ENCODE assay signal across 8 cellular contexts in genomic region chr11:30917859-30918478, GRCh38.
DNase-seq lines count a peak whose midpoint lies in the region; ATAC-seq and TF ChIP-seq lines count a peak whose summit lies in the region.

No MANE protein-coding gene starts in this region.

- peak; percentile 40 for TF ChIP-seq CTCF in CD4-positive, alpha-beta T cell (IDR thresholded peaks at IDR 0.05)
- TF ChIP-seq CTCF in liver (IDR thresholded peaks at IDR 0.05; ENCODE audit: low read depth, low read length, missing input control) = peak; percentile 71

- H3K27ac Mint-ChIP-seq in CD4-positive, alpha-beta T cell = no peak overlapping the region

- no peaks in the 10 kb centered on the region for H3K36me3 Mint-ChIP-seq in CD4-positive, alpha-beta T cell (ENCODE audit: low read depth)

- H3K4me1 ChIP-seq in liver (ENCODE audit: control insufficient read depth in 4 of 4, insufficient read depth in 4 of 4, low read length in 3 of 4) = no peaks in the 10 kb centered on the region

- H3K9ac ChIP-seq in liver (ENCODE audit: low read depth in 1 of 2, low read length in 2 of 2) = no peak overlapping the region

- no peaks in the 10 kb centered on the region for H3K27me3 ChIP-seq in CD4-positive, alpha-beta T cell (ENCODE audit: control insufficient read depth, insufficient read depth, low read length)
- H3K27me3 ChIP-seq in liver (ENCODE audit: control insufficient read depth in 4 of 4, insufficient read depth in 4 of 4, low read length in 3 of 4) = no peaks in the 10 kb centered on the region

- ATAC-seq in CD4-positive, alpha-beta T cell (ENCODE audit: poor library complexity) = no peak
- ATAC-seq in GM18870 (IDR thresholded peaks at IDR 0.05; ENCODE audit: unreplicated experiment) (peak; percentile 62), HG03378 (IDR thresholded peaks at IDR 0.05; ENCODE audit: unreplicated experiment) (peak; percentile 71)

- H3K9me3 Mint-ChIP-seq in CD4-positive, alpha-beta T cell = no peaks in the 10 kb centered on the region

- H3K27ac ChIP-seq in CD4-positive, alpha-beta T cell (ENCODE audit: low read depth, low read length) = no peak overlapping the region
- no peak overlapping the region for H3K27ac ChIP-seq in liver (ENCODE audit: low read depth in 1 of 2, low read length in 2 of 2)

- no peak for DNase-seq in CD4-positive, alpha-beta T cell
- DNase-seq in NCI-H748 (lab: John Stamatoyannopoulos, UW; ENCODE audit: unreplicated experiment) = peak; percentile 48
- DNase-seq in cerebellar cortex (ENCODE audit: low spot score) = peak; percentile 51
- DNase-seq in activated gamma-delta T cell (lab: John Stamatoyannopoulos, UW) = no peak
- no peak for DNase-seq in activated T-cell treated with anti-CD3 and anti-CD28 coated beads for 4 hours

- peaks cover 0 to 2% (median 0%) of the 10 kb centered on the region in 4 donors for H3K36me3 ChIP-seq in liver (ENCODE audit: control insufficient read depth in 4 of 4, insufficient read depth in 3 of 4, low read depth in 1 of 4, low read length in 3 of 4)

- peak; percentile 82 to 83 for TF ChIP-seq RAD21 in liver (IDR thresholded peaks at IDR 0.05)

- no peaks in the 10 kb centered on the region for H3K9me3 ChIP-seq in CD4-positive, alpha-beta T cell (ENCODE audit: control insufficient read depth, low read length)
- H3K9me3 ChIP-seq in liver (ENCODE audit: control insufficient read depth in 4 of 4, low read length in 3 of 4) = no peaks in the 10 kb centered on the region

- WGBS in liver = 20% methylated on average over 6 of the region's 6 CpGs

- POLR2A ChIA-PET in CD4-positive, alpha-beta T cell (lab: Charles Lee) = no interaction called here

- H3K27me3 Mint-ChIP-seq in CD4-positive, alpha-beta T cell = peaks cover 10% of the 10 kb centered on the region

- H3K4me3 Mint-ChIP-seq in CD4-positive, alpha-beta T cell = no peak overlapping the region

- intact Hi-C loops in CD4-positive, alpha-beta T cell (cut with DNase I, micrococcal nuclease) = loop anchor here (5.0 to 10.0 kb wide), 2 partner anchors 571 to 573 kb away; no protein-coding TSS in a partner anchor

- no peak overlapping the region for H3K4me3 ChIP-seq in liver (ENCODE audit: low read depth in 1 of 3, low read length in 3 of 3)

- CTCF ChIA-PET in CD4-positive, alpha-beta T cell (lab: Charles Lee) = no interaction called here

- H3K4me1 Mint-ChIP-seq in CD4-positive, alpha-beta T cell (ENCODE audit: low read depth) = no peaks in the 10 kb centered on the region

TF ChIP-seq in liver, 16 proteins besides CTCF, POLR2A, EP300 and RAD21:
- no peak for TF ChIP-seq HNF4G (IDR thresholded peaks at IDR 0.05)
- TF ChIP-seq, protein P1, sequence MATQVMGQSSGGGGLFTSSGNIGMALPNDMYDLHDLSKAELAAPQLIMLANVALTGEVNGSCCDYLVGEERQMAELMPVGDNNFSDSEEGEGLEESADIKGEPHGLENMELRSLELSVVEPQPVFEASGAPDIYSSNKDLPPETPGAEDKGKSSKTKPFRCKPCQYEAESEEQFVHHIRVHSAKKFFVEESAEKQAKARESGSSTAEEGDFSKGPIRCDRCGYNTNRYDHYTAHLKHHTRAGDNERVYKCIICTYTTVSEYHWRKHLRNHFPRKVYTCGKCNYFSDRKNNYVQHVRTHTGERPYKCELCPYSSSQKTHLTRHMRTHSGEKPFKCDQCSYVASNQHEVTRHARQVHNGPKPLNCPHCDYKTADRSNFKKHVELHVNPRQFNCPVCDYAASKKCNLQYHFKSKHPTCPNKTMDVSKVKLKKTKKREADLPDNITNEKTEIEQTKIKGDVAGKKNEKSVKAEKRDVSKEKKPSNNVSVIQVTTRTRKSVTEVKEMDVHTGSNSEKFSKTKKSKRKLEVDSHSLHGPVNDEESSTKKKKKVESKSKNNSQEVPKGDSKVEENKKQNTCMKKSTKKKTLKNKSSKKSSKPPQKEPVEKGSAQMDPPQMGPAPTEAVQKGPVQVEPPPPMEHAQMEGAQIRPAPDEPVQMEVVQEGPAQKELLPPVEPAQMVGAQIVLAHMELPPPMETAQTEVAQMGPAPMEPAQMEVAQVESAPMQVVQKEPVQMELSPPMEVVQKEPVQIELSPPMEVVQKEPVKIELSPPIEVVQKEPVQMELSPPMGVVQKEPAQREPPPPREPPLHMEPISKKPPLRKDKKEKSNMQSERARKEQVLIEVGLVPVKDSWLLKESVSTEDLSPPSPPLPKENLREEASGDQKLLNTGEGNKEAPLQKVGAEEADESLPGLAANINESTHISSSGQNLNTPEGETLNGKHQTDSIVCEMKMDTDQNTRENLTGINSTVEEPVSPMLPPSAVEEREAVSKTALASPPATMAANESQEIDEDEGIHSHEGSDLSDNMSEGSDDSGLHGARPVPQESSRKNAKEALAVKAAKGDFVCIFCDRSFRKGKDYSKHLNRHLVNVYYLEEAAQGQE (IDR thresholded peaks at IDR 0.05) = no peak
- TF ChIP-seq FOXA1 (IDR thresholded peaks at IDR 0.05) = no peak
- no peak for TF ChIP-seq YY1 (IDR thresholded peaks at IDR 0.05)
- TF ChIP-seq, protein P2, sequence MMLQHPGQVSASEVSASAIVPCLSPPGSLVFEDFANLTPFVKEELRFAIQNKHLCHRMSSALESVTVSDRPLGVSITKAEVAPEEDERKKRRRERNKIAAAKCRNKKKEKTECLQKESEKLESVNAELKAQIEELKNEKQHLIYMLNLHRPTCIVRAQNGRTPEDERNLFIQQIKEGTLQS (IDR thresholded peaks at IDR 0.05) = no peak
- TF ChIP-seq GABPA (IDR thresholded peaks at IDR 0.05 in 1 of 2, conservative IDR thresholded peaks at IDR 0.05 in 1 of 2) = no peak
- no peak for TF ChIP-seq ZBTB33 (IDR thresholded peaks at IDR 0.05)
- no peak for TF ChIP-seq SP1 (IDR thresholded peaks at IDR 0.05)
- no peak for TF ChIP-seq FOXA2 (IDR thresholded peaks at IDR 0.05)
- TF ChIP-seq RXRA (IDR thresholded peaks at IDR 0.05) = no peak
- TF ChIP-seq EGR1 (IDR thresholded peaks at IDR 0.05; ENCODE audit: low read depth in 2 of 2) = no peak
- no peak for TF ChIP-seq NR2F2 (IDR thresholded peaks at IDR 0.05)
- TF ChIP-seq JUND (IDR thresholded peaks at IDR 0.05) = no peak
- TF ChIP-seq TAF1 (conservative IDR thresholded peaks at IDR 0.05) = no peak

Comparison
In these comparisons a context has a peak if more than half of its experiments do, and no peak if none do; other contexts are left out.
1. DNase-seq: peak in NCI-H748 (single experiment) and cerebellar cortex (single experiment); none in CD4-positive, alpha-beta T cell (0 of 10), activated gamma-delta T cell (single experiment) and activated T-cell treated with anti-CD3 and anti-CD28 coated beads for 4 hours (single experiment).